In the genomic region with DNA sequence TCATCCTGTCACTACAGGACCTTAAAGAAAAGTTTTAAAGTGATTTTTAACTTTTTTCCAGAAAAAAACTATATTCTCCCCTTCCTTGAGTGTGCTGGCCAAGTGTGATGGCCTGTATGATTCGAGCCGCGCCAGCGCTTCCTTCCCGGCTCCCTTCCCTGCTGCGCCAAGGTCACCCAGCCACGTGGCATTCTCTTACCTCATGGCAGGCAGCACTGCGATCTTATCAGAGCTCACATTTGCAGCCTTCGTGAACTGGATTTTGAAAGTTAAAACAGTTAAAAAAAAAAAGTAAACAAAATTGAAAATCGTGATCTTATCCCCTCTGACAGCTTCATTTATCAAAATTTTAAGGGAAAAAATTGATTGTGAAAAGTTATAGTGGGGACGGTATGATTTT, we compare ENCODE assay signal across 14 cellular contexts.
"Had no signal": no experiment of that assay in that cellular context is flagged by ENCODE, and none has a peak within 500 bp of the region (broad histone marks: within the 10 kb centered on the region; RNA-seq: fewer than 3 reads in every experiment).

No MANE protein-coding gene starts in this region.

- DNase-seq: activated CD4-positive, CD25-positive, alpha-beta regulatory T cell treated with anti-CD3 and anti-CD28 coated beads, Interleukin-2, amount 50 U/mL, for 72 hours; activated naive CD4-positive, alpha-beta T cell treated with anti-CD3 and anti-CD28 coated beads for 36 hours; activated T-cell treated with anti-CD3 and anti-CD28 coated beads for 4 hours; mammary epithelial cell; occipital lobe; T-cell; T-helper 9 cell had no signal

- H3K27ac Mint-ChIP-seq: activated naive CD4-positive, alpha-beta T cell treated with anti-CD3 and anti-CD28 coated beads for 36 hours; activated T-helper 2 cell treated with anti-CD3 and anti-CD28 coated beads, Interferon-gamma antibody, Interleukin-2, Interleukin-4, amounts not matched to agents 10 μg/mL and 5 μg/mL and 100 μg/mL, durations not matched to agents 14 hours and 24 hours and 36 hours; nephron; stimulated activated naive CD8-positive, alpha-beta T cell treated with anti-CD3 and anti-CD28 coated beads, Interleukin-15, Interleukin-2, amounts not matched to agents 100 ng/mL and 50 ng/mL, for 24 hours; T-cell had no signal

- H3K36me3 ChIP-seq: cardiac muscle cell had no signal

- H3K4me3 Mint-ChIP-seq: activated naive CD4-positive, alpha-beta T cell treated with anti-CD3 and anti-CD28 coated beads for 36 hours; nephron; stimulated activated naive CD8-positive, alpha-beta T cell treated with anti-CD3 and anti-CD28 coated beads, Interleukin-15, Interleukin-2, amounts not matched to agents 100 ng/mL and 50 ng/mL, for 24 hours; T-cell had no signal

- H3K4me1 Mint-ChIP-seq: nephron, T-cell had no signal

- H3K9me3 Mint-ChIP-seq: activated naive CD4-positive, alpha-beta T cell treated with anti-CD3 and anti-CD28 coated beads for 36 hours; activated T-helper 2 cell treated with anti-CD3 and anti-CD28 coated beads, Interferon-gamma antibody, Interleukin-2, Interleukin-4, amounts not matched to agents 10 μg/mL and 5 μg/mL and 100 μg/mL, durations not matched to agents 14 hours and 24 hours and 36 hours; nephron; stimulated activated naive CD8-positive, alpha-beta T cell treated with anti-CD3 and anti-CD28 coated beads, Interleukin-15, Interleukin-2, amounts not matched to agents 100 ng/mL and 50 ng/mL, for 24 hours; T-cell had no signal

- H3K27me3 ChIP-seq: cardiac muscle cell had no signal

- ATAC-seq: esophagus mucosa, left lobe of liver, sciatic nerve, T-cell had no signal

- H3K4me3 ChIP-seq: cardiac muscle cell had no signal

- H3K27ac ChIP-seq: cardiac muscle cell had no signal

- H3K27me3 Mint-ChIP-seq: stimulated activated naive CD8-positive, alpha-beta T cell treated with anti-CD3 and anti-CD28 coated beads, Interleukin-15, Interleukin-2, amounts not matched to agents 100 ng/mL and 50 ng/mL, for 24 hours; T-cell had no signal
